1 cellular context compared by ENCODE assay signal in the genomic region with DNA sequence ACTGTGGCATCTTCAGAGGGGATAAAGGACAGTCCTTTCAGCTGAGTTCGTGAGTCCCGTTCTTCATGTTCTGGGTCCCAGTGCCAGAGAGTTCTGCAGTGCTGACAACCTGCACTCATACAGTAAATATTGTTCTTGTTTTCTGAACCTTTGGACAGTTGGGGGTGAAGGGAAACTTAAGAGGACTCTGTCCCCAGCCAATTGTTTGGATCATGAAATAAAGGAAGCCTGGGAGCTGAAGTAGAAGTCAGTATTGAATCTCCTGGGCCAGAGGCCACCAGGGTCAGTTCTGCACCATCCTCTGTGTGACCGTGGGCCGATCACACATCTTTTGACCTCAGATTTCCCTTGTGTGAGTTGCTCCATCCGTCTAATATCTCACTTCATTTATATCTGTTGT.
TF ChIP-seq lines count a peak whose summit lies in the region.

No MANE protein-coding gene starts in this region.

TF ChIP-seq in IMR-90, 13 proteins besides CTCF, POLR2A, EP300 and RAD21 (continued from another document):
- no peak for TF ChIP-seq MXI1 (IDR thresholded peaks at IDR 0.05; ENCODE audit: borderline replicate concordance, low read depth, low read length)
- TF ChIP-seq BHLHE40 (IDR thresholded peaks at IDR 0.05; ENCODE audit: low read depth, low read length): no peak
- TF ChIP-seq MAFK (IDR thresholded peaks at IDR 0.05; ENCODE audit: low read depth, low read length): no peak
TF ChIP-seq in IMR-90: peak in this region for 0.
